In the genomic region with DNA sequence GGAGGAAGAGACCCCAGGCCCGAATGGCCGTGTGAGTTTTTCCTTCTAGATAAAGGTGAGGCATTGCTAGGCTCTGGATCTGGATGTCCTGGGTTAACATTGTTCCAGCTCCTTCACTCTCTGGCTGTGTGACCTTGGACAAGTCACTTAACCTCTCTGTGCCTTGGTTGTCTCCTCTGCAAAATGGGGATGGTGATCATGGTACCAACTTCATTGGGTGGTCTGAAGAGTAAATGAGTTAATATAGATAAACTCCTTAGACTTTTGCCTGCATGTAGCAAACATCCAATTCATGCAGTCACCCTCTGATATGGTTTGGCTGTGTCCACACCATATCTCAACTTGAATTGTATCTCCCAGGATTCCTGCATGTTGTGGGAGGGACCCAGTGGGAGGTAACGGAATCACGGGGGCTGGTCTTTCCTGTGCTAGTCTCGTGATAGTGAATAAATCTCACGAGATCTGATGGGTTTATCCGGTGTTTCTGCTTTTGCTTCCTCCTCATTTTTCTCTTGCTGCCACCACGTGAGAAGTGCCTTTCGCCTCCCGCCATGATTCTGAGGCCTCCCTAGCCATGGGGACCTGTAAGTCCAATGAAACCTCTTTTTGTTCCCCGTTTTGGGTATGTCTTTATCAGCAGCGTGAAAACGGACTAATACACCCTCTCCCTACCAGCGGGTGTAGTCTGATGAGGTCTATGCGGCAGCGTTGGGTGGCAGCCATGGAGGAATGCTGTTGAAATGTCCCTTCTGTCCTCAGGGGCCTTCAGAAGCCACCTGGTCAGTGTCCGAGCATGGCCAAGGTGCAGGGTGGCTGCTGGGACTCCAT, we compare ENCODE assay signal across 1 cellular context.
TF ChIP-seq lines count a peak whose summit lies in the region.

No MANE protein-coding gene starts in this region.

TF ChIP-seq in GM12878, 131 proteins besides CTCF, POLR2A, EP300 and RAD21 (continued from another document):
- TF ChIP-seq, protein P1, sequence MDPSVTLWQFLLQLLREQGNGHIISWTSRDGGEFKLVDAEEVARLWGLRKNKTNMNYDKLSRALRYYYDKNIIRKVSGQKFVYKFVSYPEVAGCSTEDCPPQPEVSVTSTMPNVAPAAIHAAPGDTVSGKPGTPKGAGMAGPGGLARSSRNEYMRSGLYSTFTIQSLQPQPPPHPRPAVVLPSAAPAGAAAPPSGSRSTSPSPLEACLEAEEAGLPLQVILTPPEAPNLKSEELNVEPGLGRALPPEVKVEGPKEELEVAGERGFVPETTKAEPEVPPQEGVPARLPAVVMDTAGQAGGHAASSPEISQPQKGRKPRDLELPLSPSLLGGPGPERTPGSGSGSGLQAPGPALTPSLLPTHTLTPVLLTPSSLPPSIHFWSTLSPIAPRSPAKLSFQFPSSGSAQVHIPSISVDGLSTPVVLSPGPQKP (IDR thresholded peaks at IDR 0.05; ENCODE audit: low read depth, low read length) = no peak
- TF ChIP-seq DPF2 (IDR thresholded peaks at IDR 0.05) = no peak
- TF ChIP-seq, protein P2, sequence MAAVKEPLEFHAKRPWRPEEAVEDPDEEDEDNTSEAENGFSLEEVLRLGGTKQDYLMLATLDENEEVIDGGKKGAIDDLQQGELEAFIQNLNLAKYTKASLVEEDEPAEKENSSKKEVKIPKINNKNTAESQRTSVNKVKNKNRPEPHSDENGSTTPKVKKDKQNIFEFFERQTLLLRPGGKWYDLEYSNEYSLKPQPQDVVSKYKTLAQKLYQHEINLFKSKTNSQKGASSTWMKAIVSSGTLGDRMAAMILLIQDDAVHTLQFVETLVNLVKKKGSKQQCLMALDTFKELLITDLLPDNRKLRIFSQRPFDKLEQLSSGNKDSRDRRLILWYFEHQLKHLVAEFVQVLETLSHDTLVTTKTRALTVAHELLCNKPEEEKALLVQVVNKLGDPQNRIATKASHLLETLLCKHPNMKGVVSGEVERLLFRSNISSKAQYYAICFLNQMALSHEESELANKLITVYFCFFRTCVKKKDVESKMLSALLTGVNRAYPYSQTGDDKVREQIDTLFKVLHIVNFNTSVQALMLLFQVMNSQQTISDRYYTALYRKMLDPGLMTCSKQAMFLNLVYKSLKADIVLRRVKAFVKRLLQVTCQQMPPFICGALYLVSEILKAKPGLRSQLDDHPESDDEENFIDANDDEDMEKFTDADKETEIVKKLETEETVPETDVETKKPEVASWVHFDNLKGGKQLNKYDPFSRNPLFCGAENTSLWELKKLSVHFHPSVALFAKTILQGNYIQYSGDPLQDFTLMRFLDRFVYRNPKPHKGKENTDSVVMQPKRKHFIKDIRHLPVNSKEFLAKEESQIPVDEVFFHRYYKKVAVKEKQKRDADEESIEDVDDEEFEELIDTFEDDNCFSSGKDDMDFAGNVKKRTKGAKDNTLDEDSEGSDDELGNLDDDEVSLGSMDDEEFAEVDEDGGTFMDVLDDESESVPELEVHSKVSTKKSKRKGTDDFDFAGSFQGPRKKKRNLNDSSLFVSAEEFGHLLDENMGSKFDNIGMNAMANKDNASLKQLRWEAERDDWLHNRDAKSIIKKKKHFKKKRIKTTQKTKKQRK (IDR thresholded peaks at IDR 0.05; ENCODE audit: low read depth, low read length) = no peak
- no peak for TF ChIP-seq SMARCA5 (IDR thresholded peaks at IDR 0.05)
- TF ChIP-seq BCL11A (IDR thresholded peaks at IDR 0.05; ENCODE audit: low read depth, low read length) = no peak
- TF ChIP-seq NFYA (IDR thresholded peaks at IDR 0.05; ENCODE audit: borderline replicate concordance, low read depth, low read length) = no peak
